1 cellular context compared by ENCODE assay signal in genomic region chr1:207047529-207047928, GRCh38.
TF ChIP-seq lines count a peak whose summit lies in the region.

No MANE protein-coding gene starts in this region.

TF ChIP-seq in GM23338, 12 proteins besides CTCF, POLR2A, EP300 and RAD21:
- TF ChIP-seq ZNF462 (CRISPR knock-in tag; IDR thresholded peaks at IDR 0.05) (no peak), ZNF114 (CRISPR knock-in tag; IDR thresholded peaks at IDR 0.05) (no peak), ZNF331 (CRISPR knock-in tag; IDR thresholded peaks at IDR 0.05; ENCODE audit: low read depth) (no peak), ETS1 (IDR thresholded peaks at IDR 0.05) (no peak), POLR2AphosphoS5 (IDR thresholded peaks at IDR 0.05; ENCODE audit: low read depth) (no peak), EZH2 (IDR thresholded peaks at IDR 0.05; ENCODE audit: low read depth, unreplicated experiment) (no peak), STAT1 (IDR thresholded peaks at IDR 0.05; ENCODE audit: unreplicated experiment) (no peak), JUNB (IDR thresholded peaks at IDR 0.05; ENCODE audit: unreplicated experiment) (no peak), NANOG (IDR thresholded peaks at IDR 0.05; ENCODE audit: borderline replicate concordance) (no peak), EZH2phosphoT487 (IDR thresholded peaks at IDR 0.05; ENCODE audit: unreplicated experiment) (no peak), CREB1 (CRISPR knock-in tag; IDR thresholded peaks at IDR 0.05; ENCODE audit: low read depth) (no peak)
- TF ChIP-seq, protein P1, sequence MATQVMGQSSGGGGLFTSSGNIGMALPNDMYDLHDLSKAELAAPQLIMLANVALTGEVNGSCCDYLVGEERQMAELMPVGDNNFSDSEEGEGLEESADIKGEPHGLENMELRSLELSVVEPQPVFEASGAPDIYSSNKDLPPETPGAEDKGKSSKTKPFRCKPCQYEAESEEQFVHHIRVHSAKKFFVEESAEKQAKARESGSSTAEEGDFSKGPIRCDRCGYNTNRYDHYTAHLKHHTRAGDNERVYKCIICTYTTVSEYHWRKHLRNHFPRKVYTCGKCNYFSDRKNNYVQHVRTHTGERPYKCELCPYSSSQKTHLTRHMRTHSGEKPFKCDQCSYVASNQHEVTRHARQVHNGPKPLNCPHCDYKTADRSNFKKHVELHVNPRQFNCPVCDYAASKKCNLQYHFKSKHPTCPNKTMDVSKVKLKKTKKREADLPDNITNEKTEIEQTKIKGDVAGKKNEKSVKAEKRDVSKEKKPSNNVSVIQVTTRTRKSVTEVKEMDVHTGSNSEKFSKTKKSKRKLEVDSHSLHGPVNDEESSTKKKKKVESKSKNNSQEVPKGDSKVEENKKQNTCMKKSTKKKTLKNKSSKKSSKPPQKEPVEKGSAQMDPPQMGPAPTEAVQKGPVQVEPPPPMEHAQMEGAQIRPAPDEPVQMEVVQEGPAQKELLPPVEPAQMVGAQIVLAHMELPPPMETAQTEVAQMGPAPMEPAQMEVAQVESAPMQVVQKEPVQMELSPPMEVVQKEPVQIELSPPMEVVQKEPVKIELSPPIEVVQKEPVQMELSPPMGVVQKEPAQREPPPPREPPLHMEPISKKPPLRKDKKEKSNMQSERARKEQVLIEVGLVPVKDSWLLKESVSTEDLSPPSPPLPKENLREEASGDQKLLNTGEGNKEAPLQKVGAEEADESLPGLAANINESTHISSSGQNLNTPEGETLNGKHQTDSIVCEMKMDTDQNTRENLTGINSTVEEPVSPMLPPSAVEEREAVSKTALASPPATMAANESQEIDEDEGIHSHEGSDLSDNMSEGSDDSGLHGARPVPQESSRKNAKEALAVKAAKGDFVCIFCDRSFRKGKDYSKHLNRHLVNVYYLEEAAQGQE (IDR thresholded peaks at IDR 0.05; ENCODE audit: unreplicated experiment): no peak
